ENCODE assay signal across 1 cellular context in genomic region chr6:125611573-125612399, GRCh38.
TF ChIP-seq lines count a peak whose summit lies in the region.

No MANE protein-coding gene starts in this region.

TF ChIP-seq in HEK293, 187 proteins besides CTCF, POLR2A, EP300 and RAD21 (continued from another document and continues in another):
- TF ChIP-seq HIC1 (tag by site-specific recombination; IDR thresholded peaks at IDR 0.05) (no peak), ZNF121 (tag by site-specific recombination; IDR thresholded peaks at IDR 0.05) (no peak), ZNF624 (tag by site-specific recombination; IDR thresholded peaks at IDR 0.05) (no peak), BCL6B (tag by site-specific recombination; IDR thresholded peaks at IDR 0.05) (no peak), REPIN1 (tag by site-specific recombination; IDR thresholded peaks at IDR 0.05; ENCODE audit: low read depth) (no peak), ZSCAN23 (tag by site-specific recombination; IDR thresholded peaks at IDR 0.05) (no peak), ZNF114 (tag by site-specific recombination; IDR thresholded peaks at IDR 0.05) (no peak), ZNF544 (tag by site-specific recombination; IDR thresholded peaks at IDR 0.05) (no peak), ZNF391 (tag by site-specific recombination; IDR thresholded peaks at IDR 0.05; ENCODE audit: borderline replicate concordance, low read depth) (no peak), PBX3 (CRISPR knock-in tag; IDR thresholded peaks at IDR 0.05) (0 out of 2 replicates have a peak, but pooled peaks have one; percentile 48), ZNF510 (tag by site-specific recombination; IDR thresholded peaks at IDR 0.05; ENCODE audit: insufficient replicate concordance) (no peak), ZNF658 (tag by site-specific recombination; IDR thresholded peaks at IDR 0.05) (no peak), HOXA7 (CRISPR knock-in tag; IDR thresholded peaks at IDR 0.05; ENCODE audit: borderline replicate concordance) (no peak), ZEB2 (tag by site-specific recombination; IDR thresholded peaks at IDR 0.05) (0 out of 2 replicates have a peak, but pooled peaks have one; percentile 22), ZBTB44 (tag by site-specific recombination; IDR thresholded peaks at IDR 0.05) (peak; percentile 97), ZNF140 (tag by site-specific recombination; IDR thresholded peaks at IDR 0.05) (no peak), ZNF580 (tag by site-specific recombination; IDR thresholded peaks at IDR 0.05) (no peak; the same call in 1 of the 2 replicates), ZNF449 (tag by site-specific recombination; IDR thresholded peaks at IDR 0.05) (0 out of 2 replicates have a peak, but pooled peaks have one; percentile 35), TRIM28 (IDR thresholded peaks at IDR 0.05; ENCODE audit: borderline replicate concordance, low read length) (peak; percentile 75; the same call in 1 of the 2 replicates), ZBTB20 (tag by site-specific recombination; IDR thresholded peaks at IDR 0.05) (peak; percentile 44; the same call in 1 of the 2 replicates), ZSCAN4 (tag by site-specific recombination; IDR thresholded peaks at IDR 0.05) (peak; percentile 70), ZFP37 (tag by site-specific recombination; IDR thresholded peaks at IDR 0.05) (no peak), HOXC10 (CRISPR knock-in tag; IDR thresholded peaks at IDR 0.05) (no peak), ZNF692 (tag by site-specific recombination; IDR thresholded peaks at IDR 0.05) (no peak), WT1 (tag by site-specific recombination; IDR thresholded peaks at IDR 0.05) (peak; percentile 82), ZNF660 (tag by site-specific recombination; IDR thresholded peaks at IDR 0.05) (no peak), ELK4 (IDR thresholded peaks at IDR 0.05; ENCODE audit: borderline replicate concordance, low read depth, low read length) (no peak), SCRT1 (tag by site-specific recombination; IDR thresholded peaks at IDR 0.05; ENCODE audit: borderline replicate concordance) (no peak), ZNF585B (tag by site-specific recombination; IDR thresholded peaks at IDR 0.05) (no peak), FEZF1 (tag by site-specific recombination; IDR thresholded peaks at IDR 0.05) (peak; percentile 78), KLF1 (tag by site-specific recombination; IDR thresholded peaks at IDR 0.05) (no peak), ZSCAN30 (tag by site-specific recombination; IDR thresholded peaks at IDR 0.05) (0 out of 2 replicates have a peak, but pooled peaks have one; percentile 11), AEBP2 (tag by site-specific recombination; IDR thresholded peaks at IDR 0.05; ENCODE audit: borderline replicate concordance) (no peak), ZNF10 (tag by site-specific recombination; IDR thresholded peaks at IDR 0.05) (peak; percentile 78), INSM2 (tag by site-specific recombination; IDR thresholded peaks at IDR 0.05) (no peak), ZNF514 (tag by site-specific recombination; IDR thresholded peaks at IDR 0.05) (no peak), ZNF639 (tag by site-specific recombination; IDR thresholded peaks at IDR 0.05) (no peak), ZNF571 (tag by site-specific recombination; IDR thresholded peaks at IDR 0.05) (no peak), ZNF664 (tag by site-specific recombination; IDR thresholded peaks at IDR 0.05) (no peak), ZNF560 (tag by site-specific recombination; IDR thresholded peaks at IDR 0.05; ENCODE audit: borderline replicate concordance) (no peak), ZNF366 (tag by site-specific recombination; conservative IDR thresholded peaks at IDR 0.05) (no peak), ZNF133 (tag by site-specific recombination; IDR thresholded peaks at IDR 0.05) (no peak), MEIS1 (CRISPR knock-in tag; IDR thresholded peaks at IDR 0.05; ENCODE audit: borderline replicate concordance) (no peak), ZNF24 (tag by site-specific recombination; IDR thresholded peaks at IDR 0.05) (0 out of 2 replicates have a peak, but pooled peaks have one; percentile 33), ZNF561 (tag by site-specific recombination; IDR thresholded peaks at IDR 0.05; ENCODE audit: borderline replicate concordance) (peak; percentile 43), ZBTB17 (tag by site-specific recombination; IDR thresholded peaks at IDR 0.05) (peak; percentile 81; the same call in 1 of the 2 replicates), ZNF747 (tag by site-specific recombination; IDR thresholded peaks at IDR 0.05) (no peak), ZNF221 (tag by site-specific recombination; IDR thresholded peaks at IDR 0.05; ENCODE audit: borderline replicate concordance) (no peak), ZNF292 (tag by site-specific recombination; IDR thresholded peaks at IDR 0.05; ENCODE audit: borderline replicate concordance, low read depth) (no peak)
